Comparison of ENCODE assay signal across 9 cellular contexts in the genomic region with DNA sequence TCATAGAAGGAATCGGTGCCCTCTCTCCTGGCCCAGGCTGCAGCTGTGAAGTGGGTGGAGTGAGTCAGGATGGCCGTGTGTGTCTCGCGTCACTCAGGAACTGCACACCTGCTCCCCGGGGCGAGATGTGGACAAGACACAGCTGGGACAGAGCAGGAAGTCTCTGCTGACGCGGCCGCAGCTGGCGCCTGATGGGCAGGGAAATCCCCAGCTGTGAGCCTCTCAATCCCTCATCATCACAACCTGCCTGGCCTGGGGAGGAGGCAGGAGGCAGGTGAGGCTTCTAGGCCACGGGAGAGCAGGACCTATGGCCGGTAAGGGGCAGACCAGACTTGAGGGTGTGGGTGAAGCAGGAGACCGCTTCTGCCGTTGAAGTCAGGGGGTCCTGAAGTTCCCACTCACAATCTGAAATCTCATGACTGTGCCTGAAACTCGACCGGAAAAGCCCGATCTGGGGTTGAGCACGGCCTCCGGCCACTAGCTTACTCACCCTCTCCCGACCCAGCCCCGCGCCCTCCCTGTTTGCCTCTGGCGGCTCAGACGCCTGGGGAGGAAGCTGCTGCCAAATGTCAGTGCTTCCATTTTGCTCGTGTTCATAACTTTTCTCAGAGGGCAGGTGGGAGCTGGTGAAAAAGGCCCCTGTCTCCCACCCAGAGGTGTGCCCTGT. TPM values are rescaled to one million over a fixed set of nuclear protein-coding genes. Genes with fewer than 3 reads are reported as not detected.
A peak's percentile ranks its signal among the peaks of the same experiment; 100 is the strongest.
DNase-seq lines count a peak whose midpoint lies in the region; ATAC-seq, FAIRE-seq and TF ChIP-seq lines count a peak whose summit lies in the region.
"Had no signal": no experiment of that assay in that cellular context is flagged by ENCODE, and none has a peak within 500 bp of the region (broad histone marks: within the 10 kb centered on the region; RNA-seq: fewer than 3 reads in every experiment).

No MANE protein-coding gene starts in this region.

- peaks cover 6% of the 10 kb centered on the region for H3K36me3 Mint-ChIP-seq in MCF 10A (ENCODE audit: insufficient read depth, unreplicated experiment)

- ATAC-seq in HG02943 (IDR thresholded peaks at IDR 0.05; ENCODE audit: low read depth, unreplicated experiment): peak; percentile 83
- peak; percentile 91 for ATAC-seq in RWPE2 (ENCODE audit: low read depth)
- peak in 3 of 4 donors; percentile 26 to 53 (median 52) for ATAC-seq in pancreas
- ATAC-seq: A549 had no signal

- TF ChIP-seq CTCF in RWPE2 (IDR thresholded peaks at IDR 0.05; ENCODE audit: poor library complexity, severe bottlenecking) (no peak), MCF 10A (IDR thresholded peaks at IDR 0.05; ENCODE audit: unreplicated experiment) (no peak), pancreas (IDR thresholded peaks at IDR 0.05) (no peak)

- H3K9me3 ChIP-seq in RWPE2 (ENCODE audit: severe bottlenecking): no peaks in the 10 kb centered on the region
- H3K9me3 ChIP-seq in pancreas: no peaks in the 10 kb centered on the region
- H3K9me3 ChIP-seq in HAP-1: no peaks in the 10 kb centered on the region
- H3K9me3 ChIP-seq: A549 had no signal

- WGBS in pancreas, 2 donors: 44 to 49% methylated on average over 22 to 25 of the region's 25 CpGs

- no peaks in the 10 kb centered on the region for H3K27me3 Mint-ChIP-seq in MCF 10A (ENCODE audit: insufficient read depth, unreplicated experiment)

- peak overlapping the region; percentile 7 for H3K4me3 Mint-ChIP-seq in MCF 10A (ENCODE audit: unreplicated experiment)

- no peaks in the 10 kb centered on the region for H3K9me3 Mint-ChIP-seq in MCF 10A (ENCODE audit: unreplicated experiment)

- POLR2A ChIA-PET in MCF 10A (lab: Yijun Ruan, JAX): interaction anchor here (0.8 to 1.6 kb wide), 3 partner anchors 17 to 77 kb away, joined by 4 to 10 read pairs (median 9); a partner anchor contains a TSS

- H3K4me3 ChIP-seq in RWPE2 (ENCODE audit: severe bottlenecking) (no peak overlapping the region), pancreas (no peak overlapping the region), HAP-1 (no peak overlapping the region)
- H3K4me3 ChIP-seq: A549 had no signal

- TSS peak; percentile 92 for BruUV-seq in MCF 10A (replicated peaks; lab: Mats Ljungman, UMichigan)

- intact Hi-C loops in MCF 10A (cut with micrococcal nuclease): loop anchor here (1.0 to 5.0 kb wide), 2 partner anchors 17 to 79 kb away; a partner anchor contains a TSS
- intact Hi-C loops in pancreas (cut with DNase I): no loop called here

- in situ Hi-C loops in KBM-7 (cut with MboI; ENCODE audit: low pct_unique_long_range_greater_than_20kb, low sequenced_read_pairs) (no loop called here), HAP-1 (cut with MboI; ENCODE audit: low sequenced_read_pairs) (no loop called here)

- peaks cover 24% of the 10 kb centered on the region for H3K4me1 Mint-ChIP-seq in MCF 10A (ENCODE audit: insufficient read depth, unreplicated experiment)

- no peaks in the 10 kb centered on the region for H3K36me3 ChIP-seq in RWPE2 (ENCODE audit: low read depth)
- H3K36me3 ChIP-seq in pancreas: no peaks in the 10 kb centered on the region
- H3K36me3 ChIP-seq in HAP-1 (replicated peaks): no peaks in the 10 kb centered on the region

- no peak for FAIRE-seq in pancreas (lab: Jason Lieb, UNC)
- FAIRE-seq: A549 had no signal

- peak overlapping the region; percentile 92 for H3K27ac Mint-ChIP-seq in MCF 10A (ENCODE audit: low read depth, unreplicated experiment)

- H3K27me3 ChIP-seq in RWPE2 (ENCODE audit: insufficient read depth, poor library complexity, severe bottlenecking): no peaks in the 10 kb centered on the region
- H3K27me3 ChIP-seq in pancreas: no peaks in the 10 kb centered on the region
- no peaks in the 10 kb centered on the region for H3K27me3 ChIP-seq in HAP-1 (ENCODE audit: low read depth)

- DNase-seq in NCI-H1417 (lab: John Stamatoyannopoulos, UW) (peak; percentile 15 to 62 (median 43)), NCI-H1417 treated with DMSO at 0.1 percent for 48 hours (lab: John Stamatoyannopoulos, UW) (no peak), RWPE2 (ENCODE audit: low spot score) (peak; percentile 86), MCF 10A (ENCODE audit: unreplicated experiment) (peak; percentile 74), pancreas (peak in 2 of 6 donors; percentile 33 to 49), KBM-7 (no peak), HAP-1 (ENCODE audit: low spot score in 2 of 2) (no peak)

- H3K27ac ChIP-seq in RWPE2 (ENCODE audit: poor library complexity, severe bottlenecking) (peak overlapping the region; percentile 69), pancreas (peak overlapping the region in 1 of 4 donors; percentile 15)
- H3K27ac ChIP-seq: A549 had no signal

- H3K4me1 ChIP-seq in RWPE2 (ENCODE audit: insufficient read depth, poor library complexity, severe bottlenecking) (peaks cover 21% of the 10 kb centered on the region), pancreas (peaks cover 0 to 6% (median 0%) of the 10 kb centered on the region in 3 donors), HAP-1 (no peaks in the 10 kb centered on the region)

- CTCF ChIA-PET in MCF 10A (lab: Yijun Ruan, JAX): interaction anchor here (0.5 kb wide), 1 partner anchor 28 kb away, joined by 4 read pairs; no protein-coding TSS in a partner anchor

RNA-seq across cellular contexts. Expression of a gene that starts 1.1 kb away (rescaled TPM):
- total RNA-seq in MCF 10A (2022) (4.4 and 5.4 TPM in 2 replicates), pancreas (under 1 TPM; 0.21 to 0.93 (median 0.45) TPM)
- under 1 TPM; 0.73 to 0.99 TPM for polyA plus RNA-seq in pancreas

RNA-seq across cellular contexts. Expression of a gene that starts 50.5 kb away (rescaled TPM):
- total RNA-seq in MCF 10A (2022) (2.7 and 5.4 TPM in 2 replicates), pancreas (1 to 10 TPM; 1.6 to 4.0 (median 3.1) TPM)
- 10 to 100 TPM in 1 of 2 donors, 1 to 10 TPM in 1; 8.1 to 10.2 TPM for polyA plus RNA-seq in pancreas

Comparison
In these comparisons a context has a peak if more than half of its experiments do, and no peak if none do; other contexts are left out.
1. DNase-seq: peak in NCI-H1417 (3 of 3), RWPE2 (single experiment) and MCF 10A (single experiment); none in NCI-H1417 treated with DMSO at 0.1 percent for 48 hours (single experiment), KBM-7 (single experiment) and HAP-1 (0 of 2).
2. Peak in every context shown above with its lines, with median percentiles within 50 percentile points of each other: ATAC-seq.